8 cellular contexts compared by ENCODE assay signal in genomic region chr12:104303538-104304151, GRCh38. TPM values are rescaled to one million over a fixed set of nuclear protein-coding genes. Genes with fewer than 3 reads are reported as not detected.
DNase-seq lines count a peak whose midpoint lies in the region; ATAC-seq and TF ChIP-seq lines count a peak whose summit lies in the region.

TSS of gene EID3 (plus strand) at chr12:104303739. CDS start at chr12:104303935, 196 bp downstream.

- peak; percentile 51 for DNase-seq in GF-D8 (lab: John Stamatoyannopoulos, UW)
- peak; percentile 62 to 89 for DNase-seq in SW 1271 (lab: John Stamatoyannopoulos, UW)
- peak; percentile 75 for DNase-seq in amniotic epithelial cell (ENCODE audit: low read depth)
- DNase-seq in left cardiac atrium: peak; percentile 93
- DNase-seq in posterior cingulate gyrus: peak; percentile 83 to 98 (median 90)
- DNase-seq in tibial nerve (ENCODE audit: low spot score in 2 of 2): peak; percentile 65 to 71
- no peak for DNase-seq in NCI-H2081 (lab: John Stamatoyannopoulos, UW)

- peaks cover 0 to 46% (median 16%) of the 10 kb centered on the region in 4 donors for H3K4me1 ChIP-seq in tibial nerve

- peak in 1 of 2 donors; percentile 59 for TF ChIP-seq EP300 in tibial nerve (IDR thresholded peaks at IDR 0.05)

- ATAC-seq in HG02571 (IDR thresholded peaks at IDR 0.05; ENCODE audit: unreplicated experiment): peak; percentile 90
- ATAC-seq in left cardiac atrium: peak; percentile 99 to 100

- no peaks in the 10 kb centered on the region for H3K9me3 ChIP-seq in tibial nerve

- WGBS in tibial nerve, 2 donors: 8 to 17% methylated on average over 58 to 61 of the region's 63 CpGs

- H3K4me3 ChIP-seq in tibial nerve: peak within 1 kb of the TSS; percentile 32 to 53 (median 46)

- no peak for TF ChIP-seq CTCF in tibial nerve (IDR thresholded peaks at IDR 0.05)

- TF ChIP-seq POLR2A in tibial nerve (IDR thresholded peaks at IDR 0.05): peak in 1 of 2 donors; percentile 43

- intact Hi-C loops in left cardiac atrium (cut with DNase I) (loop anchor here in 1 of 2 donors (10.0 kb wide), 1 partner anchor 89 kb away; the partner anchor contains the start of gene TXNRD1), posterior cingulate gyrus (cut with DNase I) (loop anchor here (2.0 kb wide), 1 partner anchor 15 kb away; no protein-coding TSS in a partner anchor)

- no peaks in the 10 kb centered on the region for H3K27me3 ChIP-seq in tibial nerve

- no peaks in the 10 kb centered on the region for H3K36me3 ChIP-seq in tibial nerve

- H3K27ac ChIP-seq in tibial nerve: peak within 1 kb of the TSS; percentile 11 to 73 (median 65)

RNA-seq across cellular contexts. Expression of gene EID3, which starts in this region (rescaled TPM):
- total RNA-seq in left cardiac atrium (1 to 10 TPM; 1.6 to 1.7 TPM), tibial nerve (10 to 100 TPM in 2 of 4 donors, 1 to 10 TPM in 2; 9.6 to 13.2 (median 10.0) TPM)

Comparison
In these comparisons a context has a peak if more than half of its experiments do, and no peak if none do; other contexts are left out.
1. DNase-seq: peak in GF-D8 (single experiment), SW 1271 (2 of 2), amniotic epithelial cell (single experiment), left cardiac atrium (single experiment), posterior cingulate gyrus (10 of 10) and tibial nerve (2 of 2); none in NCI-H2081 (0 of 2).